In genomic region chr11:58629857-58630256, GRCh38 we compare ENCODE assay signal across 10 cellular contexts. TPM values are rescaled to one million over a fixed set of nuclear protein-coding genes. Genes with fewer than 3 reads are reported as not detected.
DNase-seq lines count a peak whose midpoint lies in the region; ATAC-seq and TF ChIP-seq lines count a peak whose summit lies in the region.
"Had no signal": no experiment of that assay in that cellular context is flagged by ENCODE, and none has a peak within 500 bp of the region (broad histone marks: within the 10 kb centered on the region; RNA-seq: fewer than 3 reads in every experiment).

No MANE protein-coding gene starts in this region.

- ATAC-seq in GM21390 (IDR thresholded peaks at IDR 0.05; ENCODE audit: unreplicated experiment) = peak; percentile 43
- no peak for ATAC-seq in GM19023 (IDR thresholded peaks at IDR 0.05; ENCODE audit: unreplicated experiment)

- H3K9me3 ChIP-seq in colonic mucosa = no peaks in the 10 kb centered on the region
- H3K9me3 ChIP-seq: BLaER1 treated with 17β-estradiol and CSF1 and Interleukin-3, amounts not matched to agents 10 nM and 100 nM had no signal

- no peak overlapping the region for H3K27ac ChIP-seq in colonic mucosa
- H3K27ac ChIP-seq: BLaER1 treated with 17β-estradiol and CSF1 and Interleukin-3, amounts not matched to agents 10 nM and 100 nM had no signal

- intact Hi-C loops in colonic mucosa (cut with DNase I) = loop anchor here (10.0 kb wide), 1 partner anchor 55 kb away; the partner anchor contains the start of genes LPXN and ZFP91

- DNase-seq in NCI-H1092 treated with DMSO at 0.1 percent for 48 hours (lab: John Stamatoyannopoulos, UW) (peak; percentile 8), NCI-H1092 (lab: John Stamatoyannopoulos, UW) (no peak), NCI-H82 (lab: John Stamatoyannopoulos, UW) (peak; percentile 52), colonic mucosa (peak; percentile 37), medulla oblongata (ENCODE audit: extremely low spot score) (peak; percentile 69)
- no peak for DNase-seq in effector CD8-positive, alpha-beta T cell (lab: John Stamatoyannopoulos, UW)

- H3K27me3 ChIP-seq in colonic mucosa = no peaks in the 10 kb centered on the region
- H3K27me3 ChIP-seq: BLaER1 treated with 17β-estradiol and CSF1 and Interleukin-3, amounts not matched to agents 10 nM and 100 nM had no signal

- H3K9ac ChIP-seq in colonic mucosa (ENCODE audit: low read depth in 2 of 2, low read length in 2 of 2) = no peak overlapping the region
- H3K9ac ChIP-seq: BLaER1 treated with 17β-estradiol and CSF1 and Interleukin-3, amounts not matched to agents 10 nM and 100 nM had no signal

- H3K4me3 ChIP-seq in colonic mucosa = no peak overlapping the region
- H3K4me3 ChIP-seq: BLaER1 treated with 17β-estradiol and CSF1 and Interleukin-3, amounts not matched to agents 10 nM and 100 nM; skin epidermis had no signal

- peak; percentile 41 for TF ChIP-seq CTCF in colonic mucosa (IDR thresholded peaks at IDR 0.05)

- no peaks in the 10 kb centered on the region for H3K4me1 ChIP-seq in colonic mucosa

- no peaks in the 10 kb centered on the region for H3K36me3 ChIP-seq in colonic mucosa

RNA-seq across cellular contexts. Expression of gene CNTF, which starts 7.4 kb away (rescaled TPM):
- total RNA-seq in colonic mucosa = 1 to 10 TPM; 1.8 to 2.1 TPM

RNA-seq across cellular contexts. Expression of gene ZFP91, which starts 51.0 kb away (rescaled TPM):
- 10 to 100 TPM; 60.9 to 92.0 TPM for total RNA-seq in colonic mucosa

RNA-seq across cellular contexts. Expression of gene LPXN, which starts 54.2 kb away (rescaled TPM):
- total RNA-seq in colonic mucosa = 1 to 10 TPM; 7.8 to 10.0 TPM

Comparison
In these comparisons a context has a peak if more than half of its experiments do, and no peak if none do; other contexts are left out.
1. DNase-seq: peak in NCI-H1092 treated with DMSO at 0.1 percent for 48 hours (single experiment), NCI-H82 (single experiment), colonic mucosa (single experiment) and medulla oblongata (single experiment); none in NCI-H1092 (single experiment) and effector CD8-positive, alpha-beta T cell (single experiment).